In genomic region chr3:170096342-170096741, GRCh38 we compare ENCODE assay signal across 21 cellular contexts.
"Had no signal": no experiment of that assay in that cellular context is flagged by ENCODE, and none has a peak within 500 bp of the region (broad histone marks: within the 10 kb centered on the region; RNA-seq: fewer than 3 reads in every experiment).

No MANE protein-coding gene starts in this region.

- DNase-seq: activated CD4-positive, alpha-beta T cell treated with anti-CD3 and anti-CD28 coated beads for 48 hours; activated CD4-positive, alpha-beta T cell treated with anti-CD3 and anti-CD28 coated beads, Interleukin-2, amount 50 U/mL, for 48 hours; activated CD8-positive, alpha-beta memory T cell treated with anti-CD3 and anti-CD28 coated beads for 24 hours; activated effector memory CD4-positive, alpha-beta T cell treated with Interleukin-2 at 50 U/mL for 16 hours; activated naive CD4-positive, alpha-beta T cell treated with Interleukin-2 at 50 U/mL for 16 hours; activated naive CD8-positive, alpha-beta T cell treated with anti-CD3 and anti-CD28 coated beads, Interleukin-2, amount 10 ng/mL, durations not matched to agents 7 days and 5 days; cerebellar nuclear complex; colonic mucosa; effector CD8-positive, alpha-beta T cell; left ventricle myocardium inferior; sigmoid colon; small intestine; stimulated activated CD4-positive, alpha-beta T cell treated with anti-CD3 and anti-CD28 coated beads, Interleukin-4, amount 100 ng/mL, for 24 hours; stomach; thyroid gland; upper lobe of left lung had no signal

- FAIRE-seq: endometrium, small intestine had no signal

- H3K27ac ChIP-seq: ascending aorta, cardiac muscle cell, colonic mucosa, left ventricle myocardium inferior, sigmoid colon, stomach, thyroid gland, upper lobe of left lung, VCaP had no signal

- ATAC-seq: stimulated activated memory B cell treated with anti-CD40 and anti-IgM and Interleukin-4, amounts not matched to agents 10 μg/mL and 1 μg/mL and 100 μg/mL, for 72 hours had no signal
